11 cellular contexts compared by ENCODE assay signal in genomic region chr2:232772540-232772939, GRCh38. TPM values are rescaled to one million over a fixed set of nuclear protein-coding genes. Genes with fewer than 3 reads are reported as not detected.
A peak's percentile ranks its signal among the peaks of the same experiment; 100 is the strongest.
DNase-seq lines count a peak whose midpoint lies in the region; ATAC-seq and TF ChIP-seq lines count a peak whose summit lies in the region.
"Had no signal": no experiment of that assay in that cellular context is flagged by ENCODE, and none has a peak within 500 bp of the region (broad histone marks: within the 10 kb centered on the region; RNA-seq: fewer than 3 reads in every experiment).

No MANE protein-coding gene starts in this region.

- peak; percentile 70 for ATAC-seq in GM18498 (IDR thresholded peaks at IDR 0.05; ENCODE audit: unreplicated experiment)
- ATAC-seq in GM21576 (IDR thresholded peaks at IDR 0.05; ENCODE audit: unreplicated experiment): peak; percentile 55
- peak; percentile 56 for ATAC-seq in memory B cell (ENCODE audit: low read depth)
- no peak for ATAC-seq in HG03521 (IDR thresholded peaks at IDR 0.05; ENCODE audit: unreplicated experiment)

- H3K4me3 ChIP-seq in adrenal gland: no peak overlapping the region

- H3K27ac ChIP-seq in KOPT-K1 (ENCODE audit: low read depth, low read length, poor library complexity, severe bottlenecking): peak overlapping the region; percentile 17
- no peak overlapping the region for H3K27ac ChIP-seq in adrenal gland

- H3K36me3 Mint-ChIP-seq in memory B cell: peaks cover 13% of the 10 kb centered on the region

- no peak for TF ChIP-seq POLR2A in adrenal gland (IDR thresholded peaks at IDR 0.05)

- DNase-seq in memory B cell (ENCODE audit: low spot score in 2 of 2): no peak
- no peak for DNase-seq in DMS53 treated with DMSO at 0.1 percent for 48 hours (lab: John Stamatoyannopoulos, UW; ENCODE audit: unreplicated experiment)
- DNase-seq in adrenal gland: no peak
- DNase-seq in DMS114 treated with DMSO at 0.1 percent for 48 hours (lab: John Stamatoyannopoulos, UW; ENCODE audit: unreplicated experiment): no peak
- DNase-seq: DMS153 had no signal

- no peaks in the 10 kb centered on the region for H3K27me3 ChIP-seq in adrenal gland

- no peak overlapping the region for H3K4me3 Mint-ChIP-seq in memory B cell

- H3K4me1 ChIP-seq in adrenal gland (replicated peaks in 1 of 2): no peaks in the 10 kb centered on the region

- H3K9me3 ChIP-seq in KOPT-K1 (ENCODE audit: insufficient read depth, low read length, poor library complexity, severe bottlenecking) (no peaks in the 10 kb centered on the region), adrenal gland (replicated peaks in 1 of 3) (no peaks in the 10 kb centered on the region)

- 94 to 100% (median 97%) methylated on average over 2 of the region's 2 CpGs for WGBS in adrenal gland, 4 donors

- H3K4me1 Mint-ChIP-seq in memory B cell: peaks cover 12% of the 10 kb centered on the region

- intact Hi-C loops in adrenal gland (cut with DNase I): no loop called here

- no peaks in the 10 kb centered on the region for H3K27me3 Mint-ChIP-seq in memory B cell

- H3K9me3 Mint-ChIP-seq in memory B cell: no peaks in the 10 kb centered on the region

- TF ChIP-seq CTCF in adrenal gland (IDR thresholded peaks at IDR 0.05): no peak

- H3K36me3 ChIP-seq in KOPT-K1 (ENCODE audit: insufficient read depth, low read length) (peaks cover 51% of the 10 kb centered on the region), adrenal gland (replicated peaks in 1 of 2) (peaks cover 0 to 19% of the 10 kb centered on the region in 2 donors)

- H3K27ac Mint-ChIP-seq in memory B cell: peak overlapping the region; percentile 70

RNA-seq across cellular contexts. Expression of gene KCNJ13, which starts 3.8 kb away (rescaled TPM):
- not detected for total RNA-seq in adrenal gland
- not detected for polyA plus RNA-seq in adrenal gland
- total RNA-seq: omental fat pad; T-helper 2 cell treated with Interferon-gamma antibody and Interleukin-4, amounts not matched to agents 100 ng/mL and 5 ng/mL, for 36 hours had no signal
